Comparison of ENCODE assay signal across 8 cellular contexts in genomic region chr17:38750044-38750311, GRCh38. TPM values are rescaled to one million over a fixed set of nuclear protein-coding genes. Genes with fewer than 3 reads are reported as not detected.
DNase-seq lines count a peak whose midpoint lies in the region; ATAC-seq and TF ChIP-seq lines count a peak whose summit lies in the region.

No MANE protein-coding gene starts in this region.

- peak overlapping the region; percentile 63 for H3K4me3 Mint-ChIP-seq in activated CD8-positive, alpha-beta memory T cell treated with anti-CD3 and anti-CD28 coated beads, Interleukin-2, amount 10 ng/mL, durations not matched to agents 7 days and 5 days

- H3K4me3 ChIP-seq in astrocyte of the cerebellum (ENCODE audit: low read depth, low read length) (peak overlapping the region; percentile 93), right lobe of liver (peak overlapping the region; percentile 46 to 59 (median 50)), thymus (ENCODE audit: low read length) (peak overlapping the region; percentile 28)

- H3K4me1 ChIP-seq in right lobe of liver, result peaks cover 0 to 50% (median 9%) of the 10 kb centered on the region in 4 donors
- peaks cover 30% of the 10 kb centered on the region for H3K4me1 ChIP-seq in thymus (ENCODE audit: control insufficient read depth, insufficient read depth, low read length)

- no peak for DNase-seq in activated CD8-positive, alpha-beta memory T cell treated with anti-CD3 and anti-CD28 coated beads, Interleukin-2, amount 10 ng/mL, durations not matched to agents 7 days and 5 days
- no peak for DNase-seq in activated CD8-positive, alpha-beta memory T cell treated with anti-CD3 and anti-CD28 coated beads, Interleukin-2, amount 50 U/mL, for 48 hours
- no peak for DNase-seq in astrocyte of the cerebellum (ENCODE audit: low read depth)
- DNase-seq in right lobe of liver, result no peak
- DNase-seq in NCI-H146 (lab: John Stamatoyannopoulos, UW), result no peak
- DNase-seq in activated gamma-delta T cell (lab: John Stamatoyannopoulos, UW), result no peak
- no peak for DNase-seq in SKM-1 (lab: John Stamatoyannopoulos, UW; ENCODE audit: unreplicated experiment)

- no peak for ATAC-seq in activated CD8-positive, alpha-beta memory T cell treated with anti-CD3 and anti-CD28 coated beads, Interleukin-2, amount 10 ng/mL, durations not matched to agents 7 days and 5 days
- no peak for ATAC-seq in right lobe of liver

- no CpG with 5 or more reads among the region's 12 CpGs for WGBS in right lobe of liver (ENCODE audit: insufficient coverage, low coverage, low lambda C conversion rate, missing lambda C conversion rate)
- WGBS in thymus, result 5% methylated on average over 12 of the region's 12 CpGs

- H3K27ac ChIP-seq in right lobe of liver (peak overlapping the region; percentile 33 to 88 (median 49)), thymus (ENCODE audit: low read depth) (peak overlapping the region; percentile 37)

- TF ChIP-seq CTCF in astrocyte of the cerebellum (IDR thresholded peaks at IDR 0.05; ENCODE audit: low read depth, low read length, missing control alignments) (no peak), right lobe of liver (IDR thresholded peaks at IDR 0.05) (no peak)

- intact Hi-C loops in right lobe of liver (cut with DNase I), result no loop called here

- CTCF ChIA-PET in activated CD8-positive, alpha-beta memory T cell treated with anti-CD3 and anti-CD28 coated beads, Interleukin-2, amount 10 ng/mL, durations not matched to agents 7 days and 5 days (lab: Charles Lee), result interaction anchor here (0.5 to 2.7 kb wide), 4 partner anchors 12 to 1763 kb away, joined by 3 to 13 read pairs (median 6); no protein-coding TSS in a partner anchor

- H3K27me3 ChIP-seq in right lobe of liver (no peaks in the 10 kb centered on the region), thymus (ENCODE audit: control insufficient read depth, insufficient read depth) (peaks cover 46% of the 10 kb centered on the region)

- peaks cover 11% of the 10 kb centered on the region for H3K36me3 Mint-ChIP-seq in activated CD8-positive, alpha-beta memory T cell treated with anti-CD3 and anti-CD28 coated beads, Interleukin-2, amount 10 ng/mL, durations not matched to agents 7 days and 5 days

- in situ Hi-C loops in astrocyte of the cerebellum (cut with HindIII; ENCODE audit: low sequenced_read_pairs), result no loop called here

- no peaks in the 10 kb centered on the region for H3K9me3 ChIP-seq in right lobe of liver
- H3K9me3 ChIP-seq in thymus (ENCODE audit: control insufficient read depth), result no peaks in the 10 kb centered on the region

- peaks cover 51% of the 10 kb centered on the region for H3K4me1 Mint-ChIP-seq in activated CD8-positive, alpha-beta memory T cell treated with anti-CD3 and anti-CD28 coated beads, Interleukin-2, amount 10 ng/mL, durations not matched to agents 7 days and 5 days

- peaks cover 51% of the 10 kb centered on the region for H3K27me3 Mint-ChIP-seq in activated CD8-positive, alpha-beta memory T cell treated with anti-CD3 and anti-CD28 coated beads, Interleukin-2, amount 10 ng/mL, durations not matched to agents 7 days and 5 days

- no peak overlapping the region for H3K27ac Mint-ChIP-seq in activated CD8-positive, alpha-beta memory T cell treated with anti-CD3 and anti-CD28 coated beads, Interleukin-2, amount 10 ng/mL, durations not matched to agents 7 days and 5 days

- no peak for TF ChIP-seq POLR2A in right lobe of liver (IDR thresholded peaks at IDR 0.05)

- no peaks in the 10 kb centered on the region for H3K9me3 Mint-ChIP-seq in activated CD8-positive, alpha-beta memory T cell treated with anti-CD3 and anti-CD28 coated beads, Interleukin-2, amount 10 ng/mL, durations not matched to agents 7 days and 5 days (ENCODE audit: low read depth)

- H3K36me3 ChIP-seq in right lobe of liver (peaks cover 0 to 8% (median 0%) of the 10 kb centered on the region in 4 donors), thymus (ENCODE audit: control insufficient read depth, insufficient read depth) (peaks cover 2% of the 10 kb centered on the region)

RNA-seq across cellular contexts. Expression of gene PCGF2, which starts 1.8 kb away (rescaled TPM):
- total RNA-seq in activated CD8-positive, alpha-beta memory T cell treated with anti-CD3 and anti-CD28 coated beads, Interleukin-2, amount 10 ng/mL, durations not matched to agents 7 days and 5 days, result 1 to 10 TPM; 2.1 to 2.5 TPM
- total RNA-seq in right lobe of liver, result 1 to 10 TPM; 1.7 to 8.0 (median 3.9) TPM
- polyA plus RNA-seq in thymus, result 12.6 TPM

RNA-seq across cellular contexts. Expression of gene PSMB3, which starts 2.6 kb away (rescaled TPM):
- 100 to 1,000 TPM; 246 to 303 TPM for total RNA-seq in activated CD8-positive, alpha-beta memory T cell treated with anti-CD3 and anti-CD28 coated beads, Interleukin-2, amount 10 ng/mL, durations not matched to agents 7 days and 5 days
- 100 to 1,000 TPM in 5 of 6 experiments, 10 to 100 TPM in 1; 85.2 to 183 (median 120) TPM for total RNA-seq in right lobe of liver
- polyA plus RNA-seq in thymus, result 206 TPM

RNA-seq across cellular contexts. Expression of gene CISD3, which starts 19.8 kb away (rescaled TPM):
- 10 to 100 TPM; 51.3 to 54.3 TPM for total RNA-seq in activated CD8-positive, alpha-beta memory T cell treated with anti-CD3 and anti-CD28 coated beads, Interleukin-2, amount 10 ng/mL, durations not matched to agents 7 days and 5 days
- 10 to 100 TPM; 34.2 to 88.1 (median 55.1) TPM for total RNA-seq in right lobe of liver
- polyA plus RNA-seq in thymus, result 22.5 TPM

RNA-seq across cellular contexts. Expression of gene MLLT6, which starts 44.9 kb away (rescaled TPM):
- total RNA-seq in activated CD8-positive, alpha-beta memory T cell treated with anti-CD3 and anti-CD28 coated beads, Interleukin-2, amount 10 ng/mL, durations not matched to agents 7 days and 5 days, result 100 to 1,000 TPM; 223 to 247 TPM
- total RNA-seq in right lobe of liver, result 10 to 100 TPM; 10.1 to 30.9 (median 25.6) TPM
- polyA plus RNA-seq in thymus, result 124 TPM

RNA-seq across cellular contexts. Expression of gene PIP4K2B, which starts 49.4 kb away (rescaled TPM):
- 10 to 100 TPM; 37.6 TPM for total RNA-seq in activated CD8-positive, alpha-beta memory T cell treated with anti-CD3 and anti-CD28 coated beads, Interleukin-2, amount 10 ng/mL, durations not matched to agents 7 days and 5 days
- 10 to 100 TPM; 11.5 to 19.5 (median 15.4) TPM for total RNA-seq in right lobe of liver
- 17.8 TPM for polyA plus RNA-seq in thymus

Comparison
In these comparisons a context has a peak if more than half of its experiments do, and no peak if none do; other contexts are left out.
1. H3K4me3 ChIP-seq: peak in every context shown above with its lines; median percentile 93 in astrocyte of the cerebellum; 50 in right lobe of liver; 28 in thymus.